ENCODE assay signal across 11 cellular contexts in genomic region chr10:27369832-27370231, GRCh38.
DNase-seq lines count a peak whose midpoint lies in the region; ATAC-seq and TF ChIP-seq lines count a peak whose summit lies in the region.
"Had no signal": no experiment of that assay in that cellular context is flagged by ENCODE, and none has a peak within 500 bp of the region (broad histone marks: within the 10 kb centered on the region; RNA-seq: fewer than 3 reads in every experiment).

No MANE protein-coding gene starts in this region.

- no peaks in the 10 kb centered on the region for H3K4me1 ChIP-seq in hepatocyte (ENCODE audit: insufficient read depth)
- no peaks in the 10 kb centered on the region for H3K4me1 ChIP-seq in heart left ventricle
- H3K4me1 ChIP-seq in heart right ventricle = no peaks in the 10 kb centered on the region
- no peaks in the 10 kb centered on the region for H3K4me1 ChIP-seq in right atrium auricular region

- H3K27ac ChIP-seq in hepatocyte = no peak overlapping the region
- H3K27ac ChIP-seq in heart left ventricle = no peak overlapping the region
- H3K27ac ChIP-seq in heart right ventricle = no peak overlapping the region
- no peak overlapping the region for H3K27ac ChIP-seq in right atrium auricular region

- peaks cover 1 to 5% (median 3%) of the 10 kb centered on the region in 3 donors for H3K27me3 Mint-ChIP-seq in CD14-positive monocyte (ENCODE audit: low read depth in 3 of 3)

- H3K79me2 ChIP-seq in hepatocyte = no peaks in the 10 kb centered on the region

- no peaks in the 10 kb centered on the region for H3K36me3 Mint-ChIP-seq in CD14-positive monocyte

- H4K20me1 ChIP-seq in hepatocyte (ENCODE audit: insufficient read depth, poor library complexity, severe bottlenecking) = no peaks in the 10 kb centered on the region

- no peak overlapping the region for H3K4me3 Mint-ChIP-seq in CD14-positive monocyte
- H3K4me3 Mint-ChIP-seq: central memory CD8-positive, alpha-beta T cell had no signal

- TF ChIP-seq CTCF in CD14-positive monocyte (IDR thresholded peaks at IDR 0.05) (peak; percentile 49), hepatocyte (IDR thresholded peaks at IDR 0.05; ENCODE audit: poor library complexity) (peak; percentile 47), heart left ventricle (IDR thresholded peaks at IDR 0.05) (peak in 4 of 12 donors; percentile 7 to 24 (median 16)), heart right ventricle (IDR thresholded peaks at IDR 0.05) (peak in 2 of 9 donors; percentile 10 to 14), right atrium auricular region (IDR thresholded peaks at IDR 0.05) (peak in 1 of 2 donors; percentile 14)

- 86% methylated on average over 3 of the region's 3 CpGs for WGBS in hepatocyte (ENCODE audit: low lambda C conversion rate, missing lambda C conversion rate)
- 82 to 88% (median 85%) methylated on average over 3 of the region's 3 CpGs for WGBS in heart left ventricle, 4 donors
- WGBS in heart right ventricle, 2 donors = 79 to 87% methylated on average over 3 of the region's 3 CpGs

- H3K9me3 Mint-ChIP-seq in CD14-positive monocyte = no peaks in the 10 kb centered on the region
- H3K9me3 Mint-ChIP-seq: central memory CD8-positive, alpha-beta T cell had no signal

- intact Hi-C loops in CD14-positive monocyte (cut with micrococcal nuclease) = loop anchor here in 1 of 2 donors (10.0 kb wide), 2 partner anchors 115 to 145 kb away; no protein-coding TSS in a partner anchor
- intact Hi-C loops in heart left ventricle (cut with DNase I) = loop anchor here in 4 of 10 donors (10.0 kb wide), 2 partner anchors 145 to 165 kb away; no protein-coding TSS in a partner anchor
- intact Hi-C loops in heart right ventricle (cut with DNase I) = loop anchor here in 1 of 10 donors (10.0 kb wide), 1 partner anchor 145 kb away; no protein-coding TSS in a partner anchor

- TF ChIP-seq POLR2A in heart left ventricle (IDR thresholded peaks at IDR 0.05) = no peak

- DNase-seq in CD14-positive monocyte (ENCODE audit: low spot score) = no peak
- DNase-seq in HEK293T (ENCODE audit: extremely low spot score) = no peak
- DNase-seq in SW480 (ENCODE audit: low spot score) = peak; percentile 5
- no peak for DNase-seq in hepatocyte (ENCODE audit: low spot score)
- DNase-seq in heart left ventricle = no peak
- no peak for DNase-seq in activated CD4-positive, alpha-beta T cell treated with anti-CD3 and anti-CD28 coated beads, Interleukin-2, amount 50 U/mL, for 48 hours
- DNase-seq in heart right ventricle = no peak
- DNase-seq in right atrium auricular region (ENCODE audit: low spot score) = no peak
- DNase-seq: activated T-cell treated with anti-CD3 and anti-CD28 coated beads, Interleukin-2, amount 50 U/mL, for 48 hours; NCI-H524 treated with DMSO at 0.1 percent for 48 hours had no signal

- H3K4me1 Mint-ChIP-seq in CD14-positive monocyte = peaks cover 5% of the 10 kb centered on the region
- H3K4me1 Mint-ChIP-seq: central memory CD8-positive, alpha-beta T cell had no signal

- H3K4me2 ChIP-seq in hepatocyte = no peak overlapping the region

- H3K36me3 ChIP-seq in hepatocyte (replicated peaks; ENCODE audit: insufficient read depth, low read depth) (no peaks in the 10 kb centered on the region), heart left ventricle (no peaks in the 10 kb centered on the region), heart right ventricle (no peaks in the 10 kb centered on the region), right atrium auricular region (no peaks in the 10 kb centered on the region)

- H3K4me3 ChIP-seq in hepatocyte (no peak overlapping the region), heart left ventricle (no peak overlapping the region), heart right ventricle (no peak overlapping the region), right atrium auricular region (no peak overlapping the region)

- ATAC-seq in heart left ventricle (no peak), heart right ventricle (no peak)

- H3K27me3 ChIP-seq in hepatocyte (no peaks in the 10 kb centered on the region), heart left ventricle (peaks cover 0 to 12% (median 0%) of the 10 kb centered on the region in 9 donors), heart right ventricle (peaks cover 0 to 10% (median 4%) of the 10 kb centered on the region in 7 donors), right atrium auricular region (no peaks in the 10 kb centered on the region)

- no peak overlapping the region for H2AFZ ChIP-seq in hepatocyte

- no peak overlapping the region for H3K27ac Mint-ChIP-seq in CD14-positive monocyte

- POLR2A ChIA-PET in HEK293T (lab: Yijun Ruan, JAX) = no interaction called here

- H3K9me3 ChIP-seq in hepatocyte (ENCODE audit: low read depth) (no peaks in the 10 kb centered on the region), heart left ventricle (no peaks in the 10 kb centered on the region), heart right ventricle (no peaks in the 10 kb centered on the region), right atrium auricular region (no peaks in the 10 kb centered on the region)

- CTCF ChIA-PET in HEK293T (lab: Yijun Ruan, JAX) = interaction anchor here (1.2 kb wide), 1 partner anchor 23 kb away, joined by 4 read pairs; no protein-coding TSS in a partner anchor

- no peaks in the 10 kb centered on the region for H3K9me2 ChIP-seq in hepatocyte (replicated peaks; ENCODE audit: insufficient read depth)

TF ChIP-seq in HEK293T, 16 proteins besides CTCF, POLR2A, EP300 and RAD21:
- no peak for TF ChIP-seq ELF4 (IDR thresholded peaks at IDR 0.05)
- TF ChIP-seq ZNF384 (IDR thresholded peaks at IDR 0.05) = peak; percentile 40; the same call in 1 of the 2 replicates
TF ChIP-seq in HEK293T: peak in this region for 1.
